2 cellular contexts compared by ENCODE assay signal in the genomic region with DNA sequence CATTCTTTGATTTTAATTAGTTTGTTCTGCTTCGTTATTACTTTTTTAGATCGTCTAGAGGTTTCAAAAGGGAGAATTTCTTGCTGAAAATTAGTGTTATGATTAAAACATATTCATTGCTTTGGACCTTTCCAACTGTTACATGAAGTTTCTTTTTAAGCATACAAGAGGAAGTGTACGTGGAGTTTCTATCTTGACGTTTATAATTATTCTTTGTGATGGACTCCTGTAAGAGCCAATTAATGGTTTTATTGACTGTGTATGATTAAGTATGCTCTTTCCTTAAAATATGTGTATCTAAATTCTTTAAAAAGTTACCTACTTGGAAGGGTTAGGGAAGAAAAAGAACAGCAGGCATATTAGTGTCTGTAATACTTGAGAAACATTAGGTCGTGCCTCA.
TF ChIP-seq lines count a peak whose summit lies in the region.

No MANE protein-coding gene starts in this region.

TF ChIP-seq in SK-N-SH, 30 proteins besides CTCF, POLR2A, EP300 and RAD21 (continued from another document):
- TF ChIP-seq ZBTB33 (IDR thresholded peaks at IDR 0.05; ENCODE audit: borderline replicate concordance, low read depth) (no peak), EZH2phosphoT487 (IDR thresholded peaks at IDR 0.05; ENCODE audit: borderline replicate concordance, low read depth) (no peak)

TF ChIP-seq in SK-N-SH treated with all-trans-retinoic acid at 6 μM for 48 hours, 23 proteins besides CTCF, POLR2A, EP300 and RAD21 (continued from another document):
- no peak for TF ChIP-seq RARB (CRISPR knock-in tag; IDR thresholded peaks at IDR 0.05)
- TF ChIP-seq TOX (CRISPR knock-in tag; IDR thresholded peaks at IDR 0.05; ENCODE audit: borderline replicate concordance): no peak
- TF ChIP-seq CSRNP3 (CRISPR knock-in tag; IDR thresholded peaks at IDR 0.05): no peak
- no peak for TF ChIP-seq ZNF565 (CRISPR knock-in tag; conservative IDR thresholded peaks at IDR 0.05; ENCODE audit: low read depth)
- TF ChIP-seq ZNF70 (CRISPR knock-in tag; IDR thresholded peaks at IDR 0.05): no peak
- no peak for TF ChIP-seq SNAI2 (CRISPR knock-in tag; IDR thresholded peaks at IDR 0.05)
